ENCODE assay signal across 24 cellular contexts in genomic region chr3:2153047-2153446, GRCh38. TPM values are rescaled to one million over a fixed set of nuclear protein-coding genes. Genes with fewer than 3 reads are reported as not detected.
"Had no signal": no experiment of that assay in that cellular context is flagged by ENCODE, and none has a peak within 500 bp of the region (broad histone marks: within the 10 kb centered on the region; RNA-seq: fewer than 3 reads in every experiment).

No MANE protein-coding gene starts in this region.

- H3K27ac ChIP-seq: colonic mucosa, esophagus muscularis mucosa, gastrocnemius medialis, heart right ventricle, left lung, lower lobe of right lung had no signal

- H3K36me3 ChIP-seq: colonic mucosa, esophagus muscularis mucosa, gastrocnemius medialis, heart right ventricle, left lung, lower lobe of right lung had no signal

- H3K36me3 Mint-ChIP-seq: naive thymus-derived CD4-positive, alpha-beta T cell had no signal

- H3K4me3 ChIP-seq: colonic mucosa, esophagus muscularis mucosa, gastrocnemius medialis, heart right ventricle, left lung, lower lobe of right lung had no signal

- H3K27me3 Mint-ChIP-seq: dendritic cell treated with granulocyte-macrophage colony-stimulating factor and Interleukin-4, amounts not matched to agents 40 ng/mL and 50 ng/mL, for 4 days; effector memory CD8-positive, alpha-beta T cell had no signal

- H3K4me1 ChIP-seq: colonic mucosa, esophagus muscularis mucosa, gastrocnemius medialis, heart right ventricle, left lung, lower lobe of right lung had no signal

- H3K27me3 ChIP-seq: colonic mucosa, gastrocnemius medialis, left lung had no signal

- H3K9me3 Mint-ChIP-seq: dendritic cell treated with granulocyte-macrophage colony-stimulating factor and Interleukin-4, amounts not matched to agents 40 ng/mL and 50 ng/mL, for 4 days; endodermal cell had no signal

- H3K27ac Mint-ChIP-seq: dendritic cell treated with granulocyte-macrophage colony-stimulating factor and Interleukin-4, amounts not matched to agents 40 ng/mL and 50 ng/mL, for 4 days; effector memory CD8-positive, alpha-beta T cell; endodermal cell; naive thymus-derived CD4-positive, alpha-beta T cell had no signal

- ATAC-seq: effector memory CD8-positive, alpha-beta T cell; gastrocnemius medialis; heart right ventricle; left cardiac atrium; left lung; left ventricle myocardium superior; lower lobe of right lung; naive thymus-derived CD4-positive, alpha-beta T cell had no signal

- H3K9me3 ChIP-seq: colonic mucosa, esophagus muscularis mucosa, gastrocnemius medialis, heart right ventricle, left lung, lower lobe of right lung had no signal

- DNase-seq: colonic mucosa; cortex of kidney; effector CD8-positive, alpha-beta T cell; effector memory CD8-positive, alpha-beta T cell; endodermal cell; foreskin melanocyte; gastrocnemius medialis; glutamatergic neuron; head of caudate nucleus; heart right ventricle; hippocampal formation; left cardiac atrium; left lung; left ventricle myocardium superior; lower lobe of right lung; mesendoderm; midbrain; naive thymus-derived CD4-positive, alpha-beta T cell had no signal

- H3K4me3 Mint-ChIP-seq: dendritic cell treated with granulocyte-macrophage colony-stimulating factor and Interleukin-4, amounts not matched to agents 40 ng/mL and 50 ng/mL, for 4 days; effector memory CD8-positive, alpha-beta T cell; endodermal cell; naive thymus-derived CD4-positive, alpha-beta T cell had no signal

RNA-seq across cellular contexts. Expression of gene CNTN4, which starts 54.4 kb away (rescaled TPM):
- total RNA-seq: dermis microvascular lymphatic vessel endothelial cell; lung microvascular endothelial cell; mononuclear cell; naive thymus-derived CD4-positive, alpha-beta T cell had no signal
- polyA plus RNA-seq: keratinocyte; naive thymus-derived CD4-positive, alpha-beta T cell had no signal
